In genomic region chr6:30814137-30815084, GRCh38 we compare ENCODE assay signal across 8 cellular contexts.
DNase-seq lines count a peak whose midpoint lies in the region; ATAC-seq and TF ChIP-seq lines count a peak whose summit lies in the region.

No MANE protein-coding gene starts in this region.

- CTCF ChIA-PET in HCT116 (lab: Charles Lee) = interaction anchor here (0.7 to 1.7 kb wide), 2 partner anchors 39 to 135 kb away, joined by 4 read pairs; no protein-coding TSS in a partner anchor

- POLR2A ChIA-PET in HCT116 (lab: Charles Lee) = interaction anchor here (0.9 to 30.6 kb wide), 32 partner anchors 10 to 382 kb away, joined by 3 to 680 read pairs (median 6); partner anchors contain the start of genes FLOT1, GTF2H4, IER3 and TUBB

- peak overlapping the region in 1 of 2 experiments; percentile 32; a peak in 2 of 4 replicates for H3K4me3 ChIP-seq in HCT116 (replicated peaks in 1 of 2; ENCODE audit: low read depth in 1 of 2, low read length in 2 of 2)
- H3K4me3 ChIP-seq in colonic mucosa = no peak overlapping the region

- no peaks in the 10 kb centered on the region for H4K20me1 ChIP-seq in HCT116 (ENCODE audit: insufficient read depth)

- H3K36me3 ChIP-seq in HCT116 (ENCODE audit: control insufficient read depth in 1 of 2, insufficient read depth in 2 of 2, low read length in 2 of 2) (no peaks in the 10 kb centered on the region), colonic mucosa (no peaks in the 10 kb centered on the region)

- TF ChIP-seq RAD21 in HCT116 (IDR thresholded peaks at IDR 0.05; ENCODE audit: low read depth) = no peak

- no peaks in the 10 kb centered on the region for H3K27me3 ChIP-seq in HCT116 (ENCODE audit: insufficient read depth, low read length)
- no peaks in the 10 kb centered on the region for H3K27me3 ChIP-seq in colonic mucosa

- peak overlapping the region; percentile 67 for H3K4me2 ChIP-seq in HCT116 (ENCODE audit: low read length)

- no peaks in the 10 kb centered on the region for H3K9me2 ChIP-seq in HCT116 (ENCODE audit: insufficient read depth)

- H3K27ac ChIP-seq in HCT116 (ENCODE audit: low read depth, low read length) (peak overlapping the region; percentile 97), colonic mucosa (peak overlapping the region; percentile 77)

- DNase-seq in HCT116 (ENCODE audit: low read depth, low spot score) (peak; percentile 88), T-helper 9 cell (peak; percentile 8), colonic mucosa (no peak), renal cortical epithelial cell (ENCODE audit: low read depth) (peak; percentile 82), HuH-7.5 (ENCODE audit: low spot score) (no peak), NCI-H187 treated with DMSO at 0.1 percent for 48 hours (lab: John Stamatoyannopoulos, UW) (no peak)

- TF ChIP-seq CTCF in HCT116 (IDR thresholded peaks at IDR 0.05 in 2 of 3, conservative IDR thresholded peaks at IDR 0.05 in 1 of 3; ENCODE audit: borderline replicate concordance in 1 of 3, insufficient read depth in 1 of 3, low read depth in 2 of 3, low read length in 2 of 3) = no peak
- no peak for TF ChIP-seq CTCF in colonic mucosa (IDR thresholded peaks at IDR 0.05)

- no peaks in the 10 kb centered on the region for H3K79me2 ChIP-seq in HCT116 (ENCODE audit: insufficient read depth, low read length)

- H3K4me1 ChIP-seq in HCT116 (ENCODE audit: control insufficient read depth in 1 of 2, insufficient read depth in 2 of 2, low read length in 2 of 2) (peaks cover 76 to 88% of the 10 kb centered on the region in 2 experiments), colonic mucosa (peaks cover 4% of the 10 kb centered on the region)

- peak; percentile 54 for ATAC-seq in HCT116
- no peak for ATAC-seq in HG02870 (IDR thresholded peaks at IDR 0.05; ENCODE audit: unreplicated experiment)
- no peak for ATAC-seq in HG03175 (IDR thresholded peaks at IDR 0.05; ENCODE audit: unreplicated experiment)

- peak overlapping the region; percentile 69 for H3K9ac ChIP-seq in HCT116 (ENCODE audit: low read length)
- peak overlapping the region; percentile 1 to 24 for H3K9ac ChIP-seq in colonic mucosa (ENCODE audit: low read depth in 2 of 2, low read length in 2 of 2)

- H3K9me3 ChIP-seq in HCT116 (ENCODE audit: control insufficient read depth in 1 of 2, insufficient read depth in 1 of 2, low read depth in 1 of 2, low read length in 2 of 2) (no peaks in the 10 kb centered on the region), colonic mucosa (no peaks in the 10 kb centered on the region)

- TF ChIP-seq POLR2A in HCT116 (IDR thresholded peaks at IDR 0.05; ENCODE audit: borderline replicate concordance, extremely low read depth, insufficient read depth, insufficient read length) = no peak

- no TSS peak for BruUV-seq in HCT116 (replicated peaks; lab: Mats Ljungman, UMichigan)

- intact Hi-C loops in HCT116 (cut with micrococcal nuclease) (loop anchor here (1.0 to 10.0 kb wide), 5 partner anchors 32 to 200 kb away; partner anchors contain the start of genes FLOT1, MRPS18B and PPP1R10), colonic mucosa (cut with DNase I) (no loop called here)

- RAD21 ChIA-PET in HCT116 (lab: Charles Lee; ENCODE audit: low non-redundant PET in 1 of 2, low total read pairs in 2 of 2, uncharacterized antibody in 2 of 2, unreplicated experiment in 2 of 2) = interaction anchor here in 1 of 2 experiments (1.1 kb wide), 1 partner anchor 45 kb away, joined by 3 read pairs; no protein-coding TSS in a partner anchor

- H2AFZ ChIP-seq in HCT116 (ENCODE audit: low read depth, low read length, poor library complexity, severe bottlenecking) = no peak overlapping the region

TF ChIP-seq in HCT116, 20 proteins besides CTCF, POLR2A, EP300 and RAD21:
- no peak for TF ChIP-seq ZNF274 (IDR thresholded peaks at IDR 0.05; ENCODE audit: low read depth, low read length)
- no peak for TF ChIP-seq EZH2phosphoT487 (IDR thresholded peaks at IDR 0.05; ENCODE audit: borderline replicate concordance)
- TF ChIP-seq ZFX (IDR thresholded peaks at IDR 0.05) = no peak
- TF ChIP-seq ZBTB33 (IDR thresholded peaks at IDR 0.05; ENCODE audit: extremely low read depth, insufficient replicate concordance, low read length) = peak; percentile 15
- no peak for TF ChIP-seq ELF1 (IDR thresholded peaks at IDR 0.05; ENCODE audit: borderline replicate concordance, low read depth)
- TF ChIP-seq POLR2AphosphoS5 (IDR thresholded peaks at IDR 0.05; ENCODE audit: low read depth, low read length) = peak; percentile 70
- TF ChIP-seq EGR1 (IDR thresholded peaks at IDR 0.05; ENCODE audit: low read depth) = no peak
- TF ChIP-seq SIN3A (IDR thresholded peaks at IDR 0.05; ENCODE audit: low read depth) = no peak
- peak; percentile 74 for TF ChIP-seq TCF7L2 (IDR thresholded peaks at IDR 0.05; ENCODE audit: borderline replicate concordance, extremely low read depth, insufficient read depth, insufficient read length)
- TF ChIP-seq CEBPB (IDR thresholded peaks at IDR 0.05; ENCODE audit: low read depth) = no peak

Comparison
In these comparisons a context has a peak if more than half of its experiments do, and no peak if none do; other contexts are left out.
1. DNase-seq: peak in HCT116 (single experiment), T-helper 9 cell (single experiment) and renal cortical epithelial cell (single experiment); none in colonic mucosa (single experiment), HuH-7.5 (single experiment) and NCI-H187 treated with DMSO at 0.1 percent for 48 hours (single experiment).